Comparison of ENCODE assay signal across 7 cellular contexts in genomic region chr1:13011932-13012331, GRCh38. TPM values are rescaled to one million over a fixed set of nuclear protein-coding genes. Genes with fewer than 3 reads are reported as not detected.
"Had no signal": no experiment of that assay in that cellular context is flagged by ENCODE, and none has a peak within 500 bp of the region (broad histone marks: within the 10 kb centered on the region; RNA-seq: fewer than 3 reads in every experiment).

No MANE protein-coding gene starts in this region.

RNA-seq across cellular contexts. Expression of gene PRAMEF27, which starts 44.4 kb away (rescaled TPM):
- total RNA-seq: GM23248, GM23338, H1, H4, H7, H9, HFFc6 had no signal

RNA-seq across cellular contexts. Expression of gene HNRNPCL3, which starts 48.6 kb away (rescaled TPM):
- total RNA-seq: GM23248, GM23338, H1, H4, H7, H9, HFFc6 had no signal

RNA-seq across cellular contexts. Expression of gene PRAMEF25, which starts 58.6 kb away (rescaled TPM):
- total RNA-seq: GM23248, GM23338, H1, H4, H7, H9, HFFc6 had no signal
